Comparison of ENCODE assay signal across 22 cellular contexts in genomic region chr11:67455054-67455453, GRCh38. TPM values are rescaled to one million over a fixed set of nuclear protein-coding genes. Genes with fewer than 3 reads are reported as not detected.
"Had no signal": no experiment of that assay in that cellular context is flagged by ENCODE, and none has a peak within 500 bp of the region (broad histone marks: within the 10 kb centered on the region; RNA-seq: fewer than 3 reads in every experiment).

Gene CABP4, plus strand, starts transcription at chr11:67455354. Its CDS starts 70 bp downstream, at chr11:67455424.

- H3K4me3 Mint-ChIP-seq: activated CD8-positive, alpha-beta T cell treated with anti-CD3 and anti-CD28 coated beads, Interleukin-2, amount 10 ng/mL, durations not matched to agents 7 days and 5 days; activated T-helper 1 cell treated with anti-CD3 and anti-CD28 coated beads, Interleukin-12 subunit alpha, Interleukin-12 subunit beta, Interleukin-2, Interleukin-4 antibody, amounts not matched to agents 30 ng/mL and 10 ng/mL and 1 ng/mL, durations not matched to agents 14 hours and 24 hours and 36 hours; neural progenitor cell; stimulated activated naive CD8-positive, alpha-beta T cell treated with anti-CD3 and anti-CD28 coated beads, Interleukin-15, Interleukin-2, amounts not matched to agents 100 ng/mL and 50 ng/mL, for 24 hours had no signal

- H3K9me3 Mint-ChIP-seq: activated T-helper 1 cell treated with anti-CD3 and anti-CD28 coated beads, Interleukin-12 subunit alpha, Interleukin-12 subunit beta, Interleukin-2, Interleukin-4 antibody, amounts not matched to agents 30 ng/mL and 10 ng/mL and 1 ng/mL, durations not matched to agents 14 hours and 24 hours and 36 hours; naive B cell; neural progenitor cell; stimulated activated naive CD8-positive, alpha-beta T cell treated with anti-CD3 and anti-CD28 coated beads, Interleukin-15, Interleukin-2, amounts not matched to agents 100 ng/mL and 50 ng/mL, for 24 hours had no signal

- H3K27me3 Mint-ChIP-seq: naive B cell; stimulated activated naive CD8-positive, alpha-beta T cell treated with anti-CD3 and anti-CD28 coated beads, Interleukin-15, Interleukin-2, amounts not matched to agents 100 ng/mL and 50 ng/mL, for 24 hours had no signal

- H3K36me3 ChIP-seq: lower lobe of right lung, neural progenitor cell, sigmoid colon, tibial artery had no signal

- H3K4me2 ChIP-seq: neural progenitor cell, smooth muscle cell had no signal

- H3K4me1 ChIP-seq: neural progenitor cell, sigmoid colon, tibial artery had no signal

- H3K36me3 Mint-ChIP-seq: neural progenitor cell had no signal

- H3K27me3 ChIP-seq: neural progenitor cell, sigmoid colon, tibial artery had no signal

- ATAC-seq: activated CD4-positive, CD25-positive, alpha-beta regulatory T cell treated with anti-CD3 and anti-CD28 coated beads, Interleukin-2, amount 50 U/mL, for 24 hours; activated CD8-positive, alpha-beta T cell treated with anti-CD3 and anti-CD28 coated beads, Interleukin-2, amount 10 ng/mL, durations not matched to agents 7 days and 5 days; lower lobe of right lung had no signal

- H3K4me3 ChIP-seq: lower lobe of right lung, neural progenitor cell, sigmoid colon, smooth muscle cell, tibial artery had no signal

- H3K27ac Mint-ChIP-seq: activated CD8-positive, alpha-beta T cell treated with anti-CD3 and anti-CD28 coated beads, Interleukin-2, amount 10 ng/mL, durations not matched to agents 7 days and 5 days; activated T-helper 1 cell treated with anti-CD3 and anti-CD28 coated beads, Interleukin-12 subunit alpha, Interleukin-12 subunit beta, Interleukin-2, Interleukin-4 antibody, amounts not matched to agents 30 ng/mL and 10 ng/mL and 1 ng/mL, durations not matched to agents 14 hours and 24 hours and 36 hours; progenitor cell of endocrine pancreas; stimulated activated naive CD8-positive, alpha-beta T cell treated with anti-CD3 and anti-CD28 coated beads, Interleukin-15, Interleukin-2, amounts not matched to agents 100 ng/mL and 50 ng/mL, for 24 hours had no signal

- DNase-seq: activated CD4-positive, alpha-beta T cell treated with anti-CD3 and anti-CD28 coated beads, Interleukin-2, amount 50 U/mL, for 1 hour; activated CD8-positive, alpha-beta T cell treated with anti-CD3 and anti-CD28 coated beads, Interleukin-2, amount 10 ng/mL, durations not matched to agents 7 days and 5 days; amygdala; effector CD4-positive, alpha-beta T cell; erythroblast; foreskin fibroblast; lower lobe of right lung; naive B cell; retina; stimulated activated CD4-positive, alpha-beta T cell treated with anti-CD3 and anti-CD28 coated beads, Interleukin-2, amount 100 ng/mL, for 48 hours; substantia nigra; tibial artery had no signal

- H3K27ac ChIP-seq: lower lobe of right lung, neural progenitor cell, sigmoid colon, tibial artery had no signal

- H3K9me3 ChIP-seq: lower lobe of right lung, sigmoid colon, tibial artery had no signal

- H3K9ac ChIP-seq: neural progenitor cell had no signal

RNA-seq across cellular contexts. Expression of gene CABP4, which starts in this region (rescaled TPM):
- total RNA-seq: chondrocyte, fibroblast of lung, progenitor cell of endocrine pancreas, smooth muscle cell had no signal
- polyA plus RNA-seq: fibroblast of lung, keratinocyte, smooth muscle cell had no signal
